Comparison of ENCODE assay signal across 9 cellular contexts in genomic region chr7:128344431-128344774, GRCh38. TPM values are rescaled to one million over a fixed set of nuclear protein-coding genes. Genes with fewer than 3 reads are reported as not detected.
A peak's percentile ranks its signal among the peaks of the same experiment; 100 is the strongest.
DNase-seq lines count a peak whose midpoint lies in the region; FAIRE-seq and TF ChIP-seq lines count a peak whose summit lies in the region.
"Had no signal": no experiment of that assay in that cellular context is flagged by ENCODE, and none has a peak within 500 bp of the region (broad histone marks: within the 10 kb centered on the region; RNA-seq: fewer than 3 reads in every experiment).

No MANE protein-coding gene starts in this region.

- intact Hi-C loops in activated naive CD4-positive, alpha-beta T cell treated with anti-CD3 and anti-CD28 coated beads for 36 hours (cut with micrococcal nuclease): loop anchor here (5.0 kb wide), 1 partner anchor 188 kb away; no protein-coding TSS in a partner anchor

- WGBS in smooth muscle cell (ENCODE audit: low lambda C conversion rate): 95% methylated on average over 5 of the region's 5 CpGs

- H3K27me3 ChIP-seq in keratinocyte (ENCODE audit: control insufficient read depth, extremely low read depth, insufficient read depth, low read length): peaks cover 5% of the 10 kb centered on the region
- peaks cover 9% of the 10 kb centered on the region for H3K27me3 ChIP-seq in smooth muscle cell (ENCODE audit: low read depth)
- H3K27me3 ChIP-seq: gastroesophageal sphincter had no signal

- H3K9me1 ChIP-seq in keratinocyte (ENCODE audit: control insufficient read depth, extremely low read depth, insufficient read depth, low read length): no peaks in the 10 kb centered on the region

- CTCF ChIA-PET in activated naive CD4-positive, alpha-beta T cell treated with anti-CD3 and anti-CD28 coated beads for 36 hours (lab: Charles Lee): interaction anchor here (0.6 to 8.9 kb wide), 13 partner anchors 9 to 1361 kb away, joined by 3 to 297 read pairs (median 5); no protein-coding TSS in a partner anchor
- CTCF ChIA-PET in activated CD4-positive, alpha-beta memory T cell treated with anti-CD3 and anti-CD28 coated beads, Interleukin-2, amount 10 ng/mL, durations not matched to agents 7 days and 5 days (lab: Charles Lee): interaction anchor here (1.1 to 2.6 kb wide), 12 partner anchors 10 to 209 kb away, joined by 3 to 35 read pairs (median 5); no protein-coding TSS in a partner anchor

- TF ChIP-seq CTCF in keratinocyte (optimal IDR thresholded peaks at IDR 0.05 in 1 of 3, IDR thresholded peaks at IDR 0.05 in 1 of 3, conservative IDR thresholded peaks at IDR 0.05 in 1 of 3; ENCODE audit: extremely low read depth in 1 of 3, insufficient read depth in 2 of 3, low read length in 3 of 3): no peak
- no peak for TF ChIP-seq CTCF in smooth muscle cell (IDR thresholded peaks at IDR 0.05; ENCODE audit: borderline replicate concordance, insufficient read depth, poor library complexity, severe bottlenecking)

- FAIRE-seq in keratinocyte (lab: Jason Lieb, UNC): no peak

- H3K27me3 Mint-ChIP-seq in activated naive CD4-positive, alpha-beta T cell treated with anti-CD3 and anti-CD28 coated beads for 36 hours (ENCODE audit: low read depth): peaks cover 4% of the 10 kb centered on the region
- peaks cover 20% of the 10 kb centered on the region for H3K27me3 Mint-ChIP-seq in activated CD4-positive, alpha-beta memory T cell treated with anti-CD3 and anti-CD28 coated beads, Interleukin-2, amount 10 ng/mL, durations not matched to agents 7 days and 5 days

- H3K4me3 ChIP-seq in keratinocyte (ENCODE audit: control insufficient read depth in 2 of 3, extremely low read depth in 1 of 3, insufficient read depth in 2 of 3, low read depth in 1 of 3, low read length in 3 of 3) (no peak overlapping the region), smooth muscle cell (peak overlapping the region; percentile 97)

- H3K4me1 Mint-ChIP-seq in activated naive CD4-positive, alpha-beta T cell treated with anti-CD3 and anti-CD28 coated beads for 36 hours (ENCODE audit: low read depth): peaks cover 24% of the 10 kb centered on the region
- H3K4me1 Mint-ChIP-seq in activated CD4-positive, alpha-beta memory T cell treated with anti-CD3 and anti-CD28 coated beads, Interleukin-2, amount 10 ng/mL, durations not matched to agents 7 days and 5 days: peaks cover 31% of the 10 kb centered on the region

- peaks cover 2% of the 10 kb centered on the region for H3K36me3 Mint-ChIP-seq in activated naive CD4-positive, alpha-beta T cell treated with anti-CD3 and anti-CD28 coated beads for 36 hours (ENCODE audit: low read depth)
- H3K36me3 Mint-ChIP-seq in activated CD4-positive, alpha-beta memory T cell treated with anti-CD3 and anti-CD28 coated beads, Interleukin-2, amount 10 ng/mL, durations not matched to agents 7 days and 5 days (ENCODE audit: low read depth): peaks cover 2% of the 10 kb centered on the region

- H3K9ac ChIP-seq in keratinocyte (ENCODE audit: control insufficient read depth, extremely low read depth, insufficient read depth, low read length) (no peak overlapping the region), smooth muscle cell (ENCODE audit: low read depth) (no peak overlapping the region)

- H3K9me3 ChIP-seq in keratinocyte (ENCODE audit: control insufficient read depth, low read depth, low read length) (no peaks in the 10 kb centered on the region), smooth muscle cell (replicated peaks; ENCODE audit: low read depth) (no peaks in the 10 kb centered on the region)
- H3K9me3 ChIP-seq: gastroesophageal sphincter had no signal

- peaks cover 41% of the 10 kb centered on the region for H3K79me2 ChIP-seq in keratinocyte (ENCODE audit: control insufficient read depth, insufficient read depth, low read length)
- H3K79me2 ChIP-seq in smooth muscle cell (ENCODE audit: low read depth): peaks cover 29% of the 10 kb centered on the region

- H4K20me1 ChIP-seq in keratinocyte (ENCODE audit: control insufficient read depth, extremely low read depth, insufficient read depth, low read length) (no peaks in the 10 kb centered on the region), smooth muscle cell (ENCODE audit: low read depth) (peaks cover 7% of the 10 kb centered on the region)

- H3K4me1 ChIP-seq in keratinocyte (ENCODE audit: control insufficient read depth, extremely low read depth, insufficient read depth, low read length) (peaks cover 12% of the 10 kb centered on the region), smooth muscle cell (ENCODE audit: low read depth) (peaks cover 4% of the 10 kb centered on the region)

- dilution Hi-C loops in keratinocyte (cut with MboI; ENCODE audit: extremely low pct_ligation_motif_present, low sequenced_read_pairs): no loop called here

- H3K4me2 ChIP-seq in keratinocyte (ENCODE audit: control insufficient read depth, extremely low read depth, insufficient read depth, low read depth, low read length) (peak overlapping the region; percentile 35), smooth muscle cell (peak overlapping the region; percentile 98)

- no peak for DNase-seq in activated naive CD4-positive, alpha-beta T cell treated with anti-CD3 and anti-CD28 coated beads for 36 hours
- DNase-seq in activated naive CD4-positive, alpha-beta T cell treated with anti-CD3 and anti-CD28 coated beads, Interleukin-2, amount 50 U/mL, for 16 hours: no peak
- DNase-seq in activated CD4-positive, alpha-beta memory T cell treated with anti-CD3 and anti-CD28 coated beads, Interleukin-2, amount 10 ng/mL, durations not matched to agents 7 days and 5 days: no peak
- DNase-seq in keratinocyte (ENCODE audit: low read depth, low spot score) (no peak), smooth muscle cell (lab: John Stamatoyannopoulos, UW; ENCODE audit: unreplicated experiment) (no peak), DMS53 (lab: John Stamatoyannopoulos, UW) (no peak), SW480 (ENCODE audit: low spot score) (no peak), C1 segment of cervical spinal cord (lab: John Stamatoyannopoulos, UW) (no peak)

- H3K4me3 Mint-ChIP-seq in activated naive CD4-positive, alpha-beta T cell treated with anti-CD3 and anti-CD28 coated beads for 36 hours: peak overlapping the region; percentile 58
- H3K4me3 Mint-ChIP-seq in activated CD4-positive, alpha-beta memory T cell treated with anti-CD3 and anti-CD28 coated beads, Interleukin-2, amount 10 ng/mL, durations not matched to agents 7 days and 5 days: peak overlapping the region; percentile 93

- H3K27ac Mint-ChIP-seq in activated naive CD4-positive, alpha-beta T cell treated with anti-CD3 and anti-CD28 coated beads for 36 hours: no peak overlapping the region
- no peak overlapping the region for H3K27ac Mint-ChIP-seq in activated CD4-positive, alpha-beta memory T cell treated with anti-CD3 and anti-CD28 coated beads, Interleukin-2, amount 10 ng/mL, durations not matched to agents 7 days and 5 days

- H2AFZ ChIP-seq in keratinocyte (ENCODE audit: control insufficient read depth, low read length): peak overlapping the region; percentile 64
- peak overlapping the region; percentile 98 for H2AFZ ChIP-seq in smooth muscle cell (ENCODE audit: low read depth)

- H3F3A ChIP-seq in smooth muscle cell (ENCODE audit: low read depth): no peaks in the 10 kb centered on the region

- H3K36me3 ChIP-seq in keratinocyte (ENCODE audit: control insufficient read depth in 2 of 2, extremely low read depth in 1 of 2, insufficient read depth in 2 of 2, low read length in 2 of 2) (peaks cover under 1 to 9% of the 10 kb centered on the region in 2 experiments), smooth muscle cell (ENCODE audit: low read depth) (no peaks in the 10 kb centered on the region)

- POLR2A ChIA-PET in activated CD4-positive, alpha-beta memory T cell treated with anti-CD3 and anti-CD28 coated beads, Interleukin-2, amount 10 ng/mL, durations not matched to agents 7 days and 5 days (lab: Charles Lee): interaction anchor here (0.8 to 1.6 kb wide), 7 partner anchors 8 to 519 kb away, joined by 3 to 8 read pairs (median 4); partner anchors contain the start of gene ATP6V1F

- H3K27ac ChIP-seq in keratinocyte (ENCODE audit: control insufficient read depth, insufficient read depth, low read length) (no peak overlapping the region), smooth muscle cell (ENCODE audit: low read depth) (no peak overlapping the region)

- no peaks in the 10 kb centered on the region for H3K9me3 Mint-ChIP-seq in activated naive CD4-positive, alpha-beta T cell treated with anti-CD3 and anti-CD28 coated beads for 36 hours
- H3K9me3 Mint-ChIP-seq in activated CD4-positive, alpha-beta memory T cell treated with anti-CD3 and anti-CD28 coated beads, Interleukin-2, amount 10 ng/mL, durations not matched to agents 7 days and 5 days: no peaks in the 10 kb centered on the region

RNA-seq across cellular contexts. Expression of gene RBM28, which starts 0.7 kb away (rescaled TPM):
- total RNA-seq in activated naive CD4-positive, alpha-beta T cell treated with anti-CD3 and anti-CD28 coated beads for 36 hours: 10 to 100 TPM; 51.9 to 53.2 TPM
- 10 to 100 TPM; 30.7 to 34.8 TPM for total RNA-seq in activated CD4-positive, alpha-beta memory T cell treated with anti-CD3 and anti-CD28 coated beads, Interleukin-2, amount 10 ng/mL, durations not matched to agents 7 days and 5 days
- 16.7 to 36.4 TPM (median 30.4 TPM) in 3 replicates for polyA plus RNA-seq in keratinocyte
- polyA plus RNA-seq in keratinocyte (2011; ENCODE audit: low read depth): 36.5 TPM
- polyA plus RNA-seq in keratinocyte (2011; cell fraction: cytosol; rRNA removed): 16.6 and 19.4 TPM in 2 replicates
- polyA plus RNA-seq in keratinocyte (2011; cell fraction: nucleus; rRNA removed): 54.0 and 67.1 TPM in 2 replicates
- 29.8 and 40.8 TPM in 2 replicates for polyA plus RNA-seq in keratinocyte (2012; ENCODE audit: low replicate concordance)
- polyA minus RNA-seq in keratinocyte: 4.2 to 10.5 TPM (median 6.3 TPM) in 3 replicates
- 15.3 TPM for polyA minus RNA-seq in keratinocyte (2011; cell fraction: cytosol; rRNA and poly(A)+ RNA removed)
- polyA minus RNA-seq in keratinocyte (2011; cell fraction: nucleus; rRNA and poly(A)+ RNA removed): 8.0 and 19.0 TPM in 2 replicates
- 13.7 and 17.3 TPM in 2 replicates for total RNA-seq in smooth muscle cell
- polyA plus RNA-seq in smooth muscle cell: 23.2 and 27.1 TPM in 2 replicates

RNA-seq across cellular contexts. Expression of gene PRRT4, which starts 17.1 kb away (rescaled TPM):
- under 1 TPM in 1 of 2 experiments, not detected in 1; 0.40 TPM for total RNA-seq in activated naive CD4-positive, alpha-beta T cell treated with anti-CD3 and anti-CD28 coated beads for 36 hours
- not detected for total RNA-seq in activated CD4-positive, alpha-beta memory T cell treated with anti-CD3 and anti-CD28 coated beads, Interleukin-2, amount 10 ng/mL, durations not matched to agents 7 days and 5 days
- polyA plus RNA-seq in keratinocyte (0.12 to 0.23 TPM (median 0.12 TPM) in 3 replicates), smooth muscle cell (0.83 and 1.5 TPM in 2 replicates)
- polyA plus RNA-seq in keratinocyte (2011; ENCODE audit: low read depth): not detected
- 0.08 and 0.10 TPM in 2 replicates for polyA plus RNA-seq in keratinocyte (2011; cell fraction: cytosol; rRNA removed)
- 0.59 and 0.79 TPM in 2 replicates for polyA plus RNA-seq in keratinocyte (2011; cell fraction: nucleus; rRNA removed)
- 0.18 and 0.76 TPM in 2 replicates for polyA plus RNA-seq in keratinocyte (2012; ENCODE audit: low replicate concordance)
- polyA minus RNA-seq in keratinocyte: not detected in 3 replicates
- polyA minus RNA-seq in keratinocyte (2011; cell fraction: cytosol; rRNA and poly(A)+ RNA removed): not detected
- polyA minus RNA-seq in keratinocyte (2011; cell fraction: nucleus; rRNA and poly(A)+ RNA removed): 0.54 TPM in 1 of 2 replicates, not detected in the other
- 0.09 and 2.5 TPM in 2 replicates for total RNA-seq in smooth muscle cell
